ENCODE assay signal across 1 cellular context in genomic region chr7:104550362-104550761, GRCh38.
TF ChIP-seq lines count a peak whose summit lies in the region.

No MANE protein-coding gene starts in this region.

TF ChIP-seq in HepG2, 621 proteins besides CTCF, POLR2A, EP300 and RAD21 (continued from another document):
- no peak for TF ChIP-seq HNF1B (CRISPR knock-in tag; IDR thresholded peaks at IDR 0.05)
- no peak for TF ChIP-seq ZNF674 (CRISPR knock-in tag; IDR thresholded peaks at IDR 0.05; ENCODE audit: low read depth)
